ENCODE assay signal across 8 cellular contexts in the genomic region with DNA sequence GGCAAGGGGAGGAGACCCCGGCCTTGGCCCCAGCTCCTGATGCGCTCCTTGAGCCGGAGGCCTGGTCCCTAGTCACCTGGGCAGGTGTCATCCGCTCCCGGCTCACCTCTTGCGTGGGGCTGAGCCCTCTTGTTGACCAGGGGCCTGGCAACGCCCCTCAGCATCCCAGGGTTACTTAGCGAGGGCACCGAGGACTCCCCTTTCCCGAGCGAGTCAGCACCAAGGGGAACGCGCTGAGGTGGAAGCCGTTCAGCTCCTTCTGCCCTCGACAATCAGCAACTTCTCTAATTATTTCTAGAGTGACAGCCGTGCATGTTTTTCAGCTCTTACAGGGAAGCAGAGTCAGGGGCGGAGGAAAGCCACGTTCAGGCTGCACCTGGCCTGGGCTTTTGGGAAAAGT. TPM values are rescaled to one million over a fixed set of nuclear protein-coding genes. Genes with fewer than 3 reads are reported as not detected.
DNase-seq lines count a peak whose midpoint lies in the region; ATAC-seq and TF ChIP-seq lines count a peak whose summit lies in the region.

No MANE protein-coding gene starts in this region.

- no peak for TF ChIP-seq POLR2A in testis (IDR thresholded peaks at IDR 0.05)

- no peaks in the 10 kb centered on the region for H3K36me3 ChIP-seq in testis (ENCODE audit: low read depth, missing control alignments)

- no peak overlapping the region for H3K27ac ChIP-seq in testis

- H3K27me3 ChIP-seq in testis: no peaks in the 10 kb centered on the region

- intact Hi-C loops in activated CD4-positive, alpha-beta T cell treated with anti-CD3 and anti-CD28 coated beads, Interleukin-2, amount 10 ng/mL, durations not matched to agents 24 days and 14 days (cut with micrococcal nuclease): loop anchor here (1.0 to 2.0 kb wide), 2 partner anchors 30 to 292 kb away; a partner anchor contains a TSS
- intact Hi-C loops in activated CD8-positive, alpha-beta T cell treated with anti-CD3 and anti-CD28 coated beads for 36 hours (cut with micrococcal nuclease): loop anchor here (5.0 kb wide), 1 partner anchor 291 kb away; a partner anchor contains a TSS
- intact Hi-C loops in testis (cut with DNase I; ENCODE audit: low total_unique reads): loop anchor here (10.0 kb wide), 2 partner anchors 294 to 334 kb away; a partner anchor contains a TSS

- POLR2A ChIA-PET in activated CD8-positive, alpha-beta T cell treated with anti-CD3 and anti-CD28 coated beads for 36 hours (lab: Charles Lee): interaction anchor here (0.6 kb wide), 1 partner anchor 277 kb away, joined by 3 read pairs; no protein-coding TSS in a partner anchor

- no peak for ATAC-seq in activated CD8-positive, alpha-beta T cell treated with anti-CD3 and anti-CD28 coated beads for 36 hours
- ATAC-seq in GM18867 (IDR thresholded peaks at IDR 0.05; ENCODE audit: unreplicated experiment): no peak

- peaks cover 39% of the 10 kb centered on the region for H3K27me3 Mint-ChIP-seq in activated CD4-positive, alpha-beta T cell treated with anti-CD3 and anti-CD28 coated beads, Interleukin-2, amount 10 ng/mL, durations not matched to agents 24 days and 14 days
- peaks cover 28% of the 10 kb centered on the region for H3K27me3 Mint-ChIP-seq in activated CD8-positive, alpha-beta T cell treated with anti-CD3 and anti-CD28 coated beads for 36 hours

- WGBS in testis, 2 donors: 11 to 14% methylated on average over 7 to 17 of the region's 18 CpGs

- H3K36me3 Mint-ChIP-seq in activated CD4-positive, alpha-beta T cell treated with anti-CD3 and anti-CD28 coated beads, Interleukin-2, amount 10 ng/mL, durations not matched to agents 24 days and 14 days (ENCODE audit: low read depth): peaks cover 2% of the 10 kb centered on the region
- no peaks in the 10 kb centered on the region for H3K36me3 Mint-ChIP-seq in activated CD8-positive, alpha-beta T cell treated with anti-CD3 and anti-CD28 coated beads for 36 hours (ENCODE audit: low read depth)

- H3K9me3 Mint-ChIP-seq in activated CD4-positive, alpha-beta T cell treated with anti-CD3 and anti-CD28 coated beads, Interleukin-2, amount 10 ng/mL, durations not matched to agents 24 days and 14 days: peaks cover 8% of the 10 kb centered on the region
- H3K9me3 Mint-ChIP-seq in activated CD8-positive, alpha-beta T cell treated with anti-CD3 and anti-CD28 coated beads for 36 hours: no peaks in the 10 kb centered on the region

- peak overlapping the region; percentile 69 for H3K4me3 Mint-ChIP-seq in activated CD4-positive, alpha-beta T cell treated with anti-CD3 and anti-CD28 coated beads, Interleukin-2, amount 10 ng/mL, durations not matched to agents 24 days and 14 days
- H3K4me3 Mint-ChIP-seq in activated CD8-positive, alpha-beta T cell treated with anti-CD3 and anti-CD28 coated beads for 36 hours: peak overlapping the region; percentile 58

- peak overlapping the region; percentile 58 to 76 for H3K4me3 ChIP-seq in testis

- peaks cover 19% of the 10 kb centered on the region for H3K4me1 Mint-ChIP-seq in activated CD4-positive, alpha-beta T cell treated with anti-CD3 and anti-CD28 coated beads, Interleukin-2, amount 10 ng/mL, durations not matched to agents 24 days and 14 days
- H3K4me1 Mint-ChIP-seq in activated CD8-positive, alpha-beta T cell treated with anti-CD3 and anti-CD28 coated beads for 36 hours (ENCODE audit: low read depth): peaks cover 7% of the 10 kb centered on the region

- peak overlapping the region; percentile 29 for H3K27ac Mint-ChIP-seq in activated CD4-positive, alpha-beta T cell treated with anti-CD3 and anti-CD28 coated beads, Interleukin-2, amount 10 ng/mL, durations not matched to agents 24 days and 14 days
- H3K27ac Mint-ChIP-seq in activated CD8-positive, alpha-beta T cell treated with anti-CD3 and anti-CD28 coated beads for 36 hours: no peak overlapping the region

- CTCF ChIA-PET in activated CD8-positive, alpha-beta T cell treated with anti-CD3 and anti-CD28 coated beads for 36 hours (lab: Charles Lee): interaction anchor here (1.1 to 1.9 kb wide), 2 partner anchors 303 to 336 kb away, joined by 3 to 9 read pairs; no protein-coding TSS in a partner anchor

- no peaks in the 10 kb centered on the region for H3K9me3 ChIP-seq in testis

- H3K4me1 ChIP-seq in testis: peaks cover 15% of the 10 kb centered on the region

- TF ChIP-seq CTCF in activated CD8-positive, alpha-beta T cell treated with anti-CD3 and anti-CD28 coated beads for 36 hours (IDR thresholded peaks at IDR 0.05): no peak
- no peak for TF ChIP-seq CTCF in testis (IDR thresholded peaks at IDR 0.05)

- no peak for DNase-seq in activated CD4-positive, alpha-beta T cell treated with anti-CD3 and anti-CD28 coated beads, Interleukin-2, amount 10 ng/mL, durations not matched to agents 24 days and 14 days
- no peak for DNase-seq in activated CD4-positive, alpha-beta T cell treated with anti-CD3 and anti-CD28 coated beads for 48 hours
- no peak for DNase-seq in activated CD8-positive, alpha-beta T cell treated with anti-CD3 and anti-CD28 coated beads for 36 hours
- peak; percentile 31 for DNase-seq in iPS-NIHi11 (ENCODE audit: low spot score)
- DNase-seq in testis: no peak
- DNase-seq in KG1 (lab: John Stamatoyannopoulos, UW): no peak
- DNase-seq in stimulated activated CD4-positive, alpha-beta T cell treated with anti-CD3 and anti-CD28 coated beads, Interleukin-1b, Interleukin-23, amount 100 ng/mL, for 48 hours: no peak

RNA-seq across cellular contexts. Expression of a gene that starts 0.5 kb away (rescaled TPM):
- 0.12 and 0.38 TPM in 2 replicates for total RNA-seq in activated CD4-positive, alpha-beta T cell treated with anti-CD3 and anti-CD28 coated beads, Interleukin-2, amount 10 ng/mL, durations not matched to agents 24 days and 14 days
- under 1 TPM; 0.16 to 0.56 TPM for total RNA-seq in activated CD8-positive, alpha-beta T cell treated with anti-CD3 and anti-CD28 coated beads for 36 hours
- 1 to 10 TPM; 8.5 to 9.0 TPM for total RNA-seq in testis
- 5.6 TPM for polyA plus RNA-seq in testis (ENCODE audit: insufficient read depth, low read depth, low replicate concordance)
